In genomic region chr13:55307909-55308308, GRCh38 we compare ENCODE assay signal across 9 cellular contexts.
"Had no signal": no experiment of that assay in that cellular context is flagged by ENCODE, and none has a peak within 500 bp of the region (broad histone marks: within the 10 kb centered on the region; RNA-seq: fewer than 3 reads in every experiment).

No MANE protein-coding gene starts in this region.

- H3K4me3 Mint-ChIP-seq: GM23338 had no signal

- H3K27ac ChIP-seq: HL-60 had no signal

- H3K27ac Mint-ChIP-seq: GM23338 had no signal

- H3K4me3 ChIP-seq: GM23338, K562 had no signal

- H3K4me1 Mint-ChIP-seq: GM23338 had no signal

- FAIRE-seq: H1, HTR-8/SVneo, K562 had no signal

- DNase-seq: H7, HCEC 1CT, IMR-90, KG1 had no signal

- H3K9me3 Mint-ChIP-seq: GM23338 had no signal

- ATAC-seq: GM23338, K562 had no signal
